ENCODE assay signal across 8 cellular contexts in the genomic region with DNA sequence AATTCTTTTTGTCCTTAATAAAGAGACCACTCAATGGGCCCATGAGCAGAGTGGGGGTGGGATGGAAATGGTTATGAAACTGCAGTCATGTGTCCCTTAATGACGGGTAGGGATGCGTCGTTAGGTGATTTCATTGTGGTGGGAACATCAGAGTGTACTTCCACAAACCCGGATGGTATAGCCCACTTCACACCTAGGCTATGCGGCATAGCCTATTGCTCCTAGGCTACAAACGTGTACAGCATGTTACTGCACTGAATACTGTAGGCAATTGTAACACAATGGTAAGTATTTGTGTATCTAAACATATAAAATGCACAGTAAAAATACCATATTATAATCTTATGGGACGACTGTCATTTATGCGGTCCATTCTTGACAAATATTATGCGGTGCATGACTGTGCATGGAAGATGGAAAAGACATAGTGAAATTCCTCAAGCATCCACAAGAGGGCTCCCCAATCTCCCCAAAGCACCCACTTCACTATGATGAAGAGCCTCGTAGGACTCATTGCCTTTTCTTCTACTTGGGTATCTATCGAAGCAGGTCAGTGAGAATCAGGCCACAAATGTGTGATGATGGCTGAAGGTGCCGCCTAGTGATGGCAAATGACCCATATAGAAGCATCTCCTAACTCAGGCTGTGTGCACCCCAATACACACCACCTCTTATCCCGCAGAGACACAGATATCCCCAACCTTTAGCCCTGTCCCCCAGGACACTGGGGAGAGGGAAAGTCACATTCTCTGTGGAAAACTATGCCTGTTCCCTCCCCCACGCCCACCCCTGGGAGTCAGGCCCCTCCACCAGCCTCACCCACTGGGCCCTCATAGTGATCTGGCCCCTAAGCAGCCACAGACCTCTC. TPM values are rescaled to one million over a fixed set of nuclear protein-coding genes. Genes with fewer than 3 reads are reported as not detected.
DNase-seq lines count a peak whose midpoint lies in the region; ATAC-seq and TF ChIP-seq lines count a peak whose summit lies in the region.

No MANE protein-coding gene starts in this region.

- TF ChIP-seq CTCF in LNCAP (IDR thresholded peaks at IDR 0.05) (peak; percentile 74), cardiac fibroblast (IDR thresholded peaks at IDR 0.05; ENCODE audit: low read depth, low read length) (peak; percentile 79), lower lobe of right lung (IDR thresholded peaks at IDR 0.05) (peak; percentile 79)

- H3K36me3 ChIP-seq in lower lobe of right lung: no peaks in the 10 kb centered on the region

- intact Hi-C loops in lower lobe of right lung (cut with DNase I): no loop called here

- in situ Hi-C loops in SK-MEL-5 (cut with HindIII; ENCODE audit: low pct_unique_long_range_greater_than_20kb, low sequenced_read_pairs): no loop called here

- ATAC-seq in lower lobe of right lung: peak; percentile 73 to 78
- no peak for ATAC-seq in HG03432 (IDR thresholded peaks at IDR 0.05; ENCODE audit: unreplicated experiment)

- H3K27ac ChIP-seq in lower lobe of right lung: no peak overlapping the region

- no peaks in the 10 kb centered on the region for H3K4me1 ChIP-seq in lower lobe of right lung

- H3K4me3 ChIP-seq in cardiac fibroblast (replicated peaks in 1 of 2; ENCODE audit: low read depth in 2 of 2, low read length in 2 of 2): no peak overlapping the region
- H3K4me3 ChIP-seq in lower lobe of right lung: no peak overlapping the region

- H3K27me3 ChIP-seq in lower lobe of right lung (ENCODE audit: low read depth): peaks cover 53% of the 10 kb centered on the region

- DNase-seq in NOMO-1 (lab: John Stamatoyannopoulos, UW; ENCODE audit: unreplicated experiment in 2 of 2) (peak; percentile 2 to 36), NOMO-1 treated with dmso at 0.1 percent for 144 hours (lab: John Stamatoyannopoulos, UW; ENCODE audit: unreplicated experiment) (no peak), SK-MEL-5 (ENCODE audit: low read depth, low spot score) (peak; percentile 69), cardiac fibroblast (ENCODE audit: low read depth in 2 of 2) (peak; percentile 64 to 69), lower lobe of right lung (no peak), cortex of kidney (lab: John Stamatoyannopoulos, UW) (no peak)

- no peaks in the 10 kb centered on the region for H3K9me3 ChIP-seq in lower lobe of right lung

RNA-seq across cellular contexts. Expression of a gene that starts 43.5 kb away (rescaled TPM):
- total RNA-seq in SK-MEL-5 (2014; rRNA removed; shearing (Covaris generic)): not detected in 2 replicates
- not detected in 2 replicates for polyA plus RNA-seq in SK-MEL-5 (2015; cell fraction: cytosol; rRNA removed)
- not detected in 2 replicates for polyA plus RNA-seq in SK-MEL-5 (2015; cell fraction: nucleus; rRNA removed)
- total RNA-seq in lower lobe of right lung: 3.6 TPM

RNA-seq across cellular contexts. Expression of a gene that starts 45.0 kb away (rescaled TPM):
- 0.71 and 1.0 TPM in 2 replicates for total RNA-seq in SK-MEL-5 (2014; rRNA removed; shearing (Covaris generic))
- 0.57 and 1.5 TPM in 2 replicates for polyA plus RNA-seq in SK-MEL-5 (2015; cell fraction: cytosol; rRNA removed)
- polyA plus RNA-seq in SK-MEL-5 (2015; cell fraction: nucleus; rRNA removed): 13.7 and 17.5 TPM in 2 replicates
- 15.0 TPM for total RNA-seq in lower lobe of right lung

RNA-seq across cellular contexts. Expression of a gene that starts 54.8 kb away (rescaled TPM):
- total RNA-seq in SK-MEL-5 (2014; rRNA removed; shearing (Covaris generic)): 72.6 and 82.0 TPM in 2 replicates
- polyA plus RNA-seq in SK-MEL-5 (2015; cell fraction: cytosol; rRNA removed): 95.1 and 104 TPM in 2 replicates
- 42.0 and 46.9 TPM in 2 replicates for polyA plus RNA-seq in SK-MEL-5 (2015; cell fraction: nucleus; rRNA removed)
- total RNA-seq in lower lobe of right lung: 33.2 TPM

RNA-seq across cellular contexts. Expression of a gene that starts 54.9 kb away (rescaled TPM):
- total RNA-seq in SK-MEL-5 (2014; rRNA removed; shearing (Covaris generic)): not detected in 2 replicates
- 0.87 and 1.0 TPM in 2 replicates for polyA plus RNA-seq in SK-MEL-5 (2015; cell fraction: cytosol; rRNA removed)
- polyA plus RNA-seq in SK-MEL-5 (2015; cell fraction: nucleus; rRNA removed): 2.0 and 5.4 TPM in 2 replicates
- total RNA-seq in lower lobe of right lung: 11.6 TPM

Comparison
In these comparisons a context has a peak if more than half of its experiments do, and no peak if none do; other contexts are left out.
1. DNase-seq: peak in NOMO-1 (2 of 2), SK-MEL-5 (single experiment) and cardiac fibroblast (2 of 2); none in NOMO-1 treated with dmso at 0.1 percent for 144 hours (single experiment), lower lobe of right lung (single experiment) and cortex of kidney (single experiment).
2. Peak in every context shown above with its lines, with median percentiles within 50 percentile points of each other: CTCF ChIP-seq.